In the genomic region with DNA sequence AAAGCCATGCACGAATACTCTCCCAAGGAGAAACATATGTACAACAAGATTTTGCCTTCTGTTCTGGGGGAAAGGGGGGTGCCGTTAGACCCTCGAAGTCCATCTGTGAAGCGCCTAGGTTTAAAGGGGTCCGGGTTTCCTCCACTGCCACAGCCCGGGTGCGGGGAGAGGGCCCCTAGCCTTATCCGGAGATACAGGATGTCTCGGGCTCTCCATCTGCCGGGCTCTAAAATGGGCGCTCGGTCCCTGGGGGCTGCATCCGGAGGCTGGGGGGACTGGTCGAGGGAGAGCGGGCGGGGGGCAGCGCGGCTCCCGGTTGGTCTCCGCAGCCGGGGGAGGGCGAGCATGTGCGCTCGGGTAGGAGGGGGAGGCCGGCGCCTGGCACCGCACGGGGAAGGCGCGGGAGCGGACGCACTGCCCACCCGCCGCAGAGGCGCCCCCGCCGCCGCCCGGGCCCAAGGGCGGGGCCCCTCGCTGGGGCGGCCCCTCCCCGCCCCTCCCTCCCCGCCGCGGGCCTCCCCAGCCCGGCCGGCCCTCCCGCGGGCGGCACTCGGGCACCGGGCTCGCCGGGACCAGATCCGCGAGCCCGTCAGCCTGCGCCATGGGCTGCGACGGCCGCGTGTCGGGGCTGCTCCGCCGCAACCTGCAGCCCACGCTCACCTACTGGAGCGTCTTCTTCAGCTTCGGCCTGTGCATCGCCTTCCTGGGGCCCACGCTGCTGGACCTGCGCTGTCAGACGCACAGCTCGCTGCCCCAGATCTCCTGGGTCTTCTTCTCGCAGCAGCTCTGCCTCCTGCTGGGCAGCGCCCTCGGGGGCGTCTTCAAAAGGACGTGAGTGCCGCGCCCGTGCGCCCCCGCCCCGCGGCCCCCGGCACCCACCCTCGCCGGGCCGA, we compare ENCODE assay signal across 9 cellular contexts.
A peak's percentile ranks its signal among the peaks of the same experiment; 100 is the strongest.
DNase-seq lines count a peak whose midpoint lies in the region; ATAC-seq, FAIRE-seq and TF ChIP-seq lines count a peak whose summit lies in the region.
"Had no signal": no experiment of that assay in that cellular context is flagged by ENCODE, and none has a peak within 500 bp of the region (broad histone marks: within the 10 kb centered on the region; RNA-seq: fewer than 3 reads in every experiment).

No MANE protein-coding gene starts in this region.

- no peak for DNase-seq in AG09319 (ENCODE audit: extremely low read depth, low read depth)
- no peak for DNase-seq in endothelial cell of umbilical vein (ENCODE audit: low read depth, low spot score)
- no peak for DNase-seq in NCI-H1048 (lab: John Stamatoyannopoulos, UW)

- H3K36me3 Mint-ChIP-seq in IgD-negative memory B cell = no peaks in the 10 kb centered on the region

- CTCF ChIA-PET in endothelial cell of umbilical vein (lab: Charles Lee) = interaction anchor here (0.9 to 2.0 kb wide), 4 partner anchors 14 to 39 kb away, joined by 3 to 19 read pairs (median 6); no protein-coding TSS in a partner anchor

- no peak for TF ChIP-seq POLR2A in endothelial cell of umbilical vein (IDR thresholded peaks at IDR 0.05; ENCODE audit: low read depth, low read length)

- no peaks in the 10 kb centered on the region for H3K9me1 ChIP-seq in endothelial cell of umbilical vein (replicated peaks; ENCODE audit: control insufficient read depth, extremely low read depth, insufficient read depth, low read length)

- H3K36me3 ChIP-seq in endothelial cell of umbilical vein (ENCODE audit: control insufficient read depth in 2 of 2, extremely low read depth in 1 of 2, insufficient read depth in 2 of 2, low read length in 2 of 2) (no peaks in the 10 kb centered on the region), neural cell (ENCODE audit: insufficient read depth, low read length) (no peaks in the 10 kb centered on the region)

- no peak for TF ChIP-seq RAD21 in neural cell (conservative IDR thresholded peaks at IDR 0.05)

- no peaks in the 10 kb centered on the region for H3K9me3 ChIP-seq in endothelial cell of umbilical vein (replicated peaks; ENCODE audit: control insufficient read depth, insufficient read depth, low read length)
- no peaks in the 10 kb centered on the region for H3K9me3 ChIP-seq in neural cell (ENCODE audit: low read length)

- no peaks in the 10 kb centered on the region for H3K4me1 ChIP-seq in endothelial cell of umbilical vein (ENCODE audit: control insufficient read depth, extremely low read depth, insufficient read depth, low read length)

- H3K79me2 ChIP-seq in endothelial cell of umbilical vein (ENCODE audit: control insufficient read depth, insufficient read depth, low read length) (no peaks in the 10 kb centered on the region), neural cell (replicated peaks; ENCODE audit: insufficient read depth, low read length) (no peaks in the 10 kb centered on the region)

- peak; percentile 10 for TF ChIP-seq CTCF in AG09319 (IDR thresholded peaks at IDR 0.05; ENCODE audit: low read depth, low read length)
- peak in 1 of 2 donors; percentile 37 for TF ChIP-seq CTCF in endothelial cell of umbilical vein (IDR thresholded peaks at IDR 0.05; ENCODE audit: extremely low read depth in 1 of 2, insufficient read depth in 1 of 2, low read depth in 1 of 2, low read length in 2 of 2)
- no peak for TF ChIP-seq CTCF in neural cell (IDR thresholded peaks at IDR 0.05; ENCODE audit: poor library complexity, severe bottlenecking)

- peaks cover 29% of the 10 kb centered on the region for H3K27me3 Mint-ChIP-seq in IgD-negative memory B cell

- dilution Hi-C loops in endothelial cell of umbilical vein (cut with MboI; ENCODE audit: extremely low pct_ligation_motif_present, low sequenced_read_pairs) = no loop called here

- peak overlapping the region; percentile 70 to 87 (median 80) for H3K4me3 Mint-ChIP-seq in IgD-negative memory B cell

- H3K9me2 ChIP-seq in neural cell (ENCODE audit: insufficient read depth, low read length) = no peaks in the 10 kb centered on the region

- H3K4me3 ChIP-seq in endothelial cell of umbilical vein (replicated peaks in 1 of 3; ENCODE audit: insufficient read depth in 1 of 3, low read depth in 1 of 3, low read length in 3 of 3) (no peak overlapping the region), neural cell (ENCODE audit: low read length) (peak overlapping the region; percentile 56)

- FAIRE-seq in endothelial cell of umbilical vein (lab: Jason Lieb, UNC) = no peak
- FAIRE-seq: colon had no signal

- no TSS peak for BruUV-seq in endothelial cell of umbilical vein (replicated peaks; lab: Mats Ljungman, UMichigan)

- no peak for TF ChIP-seq EP300 in neural cell (conservative IDR thresholded peaks at IDR 0.05; ENCODE audit: poor library complexity, severe bottlenecking)

- intact Hi-C loops in endothelial cell of umbilical vein (cut with micrococcal nuclease) = no loop called here

- H4K20me1 ChIP-seq in endothelial cell of umbilical vein (replicated peaks; ENCODE audit: control insufficient read depth, extremely low read depth, insufficient read depth, low read length) (no peaks in the 10 kb centered on the region), neural cell (ENCODE audit: insufficient read depth) (no peaks in the 10 kb centered on the region)

- no peak for ATAC-seq in HG02610 (IDR thresholded peaks at IDR 0.05; ENCODE audit: unreplicated experiment)
- ATAC-seq in HG03432 (IDR thresholded peaks at IDR 0.05; ENCODE audit: unreplicated experiment) = no peak
- no peak for ATAC-seq in GM18858 (IDR thresholded peaks at IDR 0.05; ENCODE audit: unreplicated experiment)

- H3K9me3 Mint-ChIP-seq in IgD-negative memory B cell = no peaks in the 10 kb centered on the region

- no peak overlapping the region for H3K4me2 ChIP-seq in endothelial cell of umbilical vein (ENCODE audit: insufficient read depth, low read length)
- H3K4me2 ChIP-seq in neural cell (ENCODE audit: low read length) = no peak overlapping the region

- H3K27ac Mint-ChIP-seq in IgD-negative memory B cell = no peak overlapping the region

- no peaks in the 10 kb centered on the region for H3F3A ChIP-seq in neural cell (ENCODE audit: insufficient read depth, low read length, poor library complexity, severe bottlenecking)

- H3K4me1 Mint-ChIP-seq in IgD-negative memory B cell = peaks cover 0 to 3% (median 0%) of the 10 kb centered on the region in 3 donors

- no peak overlapping the region for H3K27ac ChIP-seq in endothelial cell of umbilical vein (ENCODE audit: insufficient read depth, low read depth, low read length)
- no peak overlapping the region for H3K27ac ChIP-seq in neural cell (ENCODE audit: low read length)

- H3K27me3 ChIP-seq in endothelial cell of umbilical vein (ENCODE audit: control insufficient read depth in 2 of 2, insufficient read depth in 2 of 2, low read length in 2 of 2) (peaks cover 51 to 67% of the 10 kb centered on the region in 2 experiments), neural cell (ENCODE audit: insufficient read depth, low read depth, low read length) (peaks cover 66% of the 10 kb centered on the region)

- H3K9ac ChIP-seq in endothelial cell of umbilical vein (replicated peaks; ENCODE audit: extremely low read depth, insufficient read depth, low read length) = no peak overlapping the region
- no peak overlapping the region for H3K9ac ChIP-seq in neural cell (ENCODE audit: low read length)

- POLR2A ChIA-PET in endothelial cell of umbilical vein (lab: Charles Lee) = no interaction called here

- H2AFZ ChIP-seq in endothelial cell of umbilical vein (ENCODE audit: low read depth, low read length) (peak overlapping the region; percentile 44), neural cell (ENCODE audit: low read depth, low read length) (no peak overlapping the region)

TF ChIP-seq in endothelial cell of umbilical vein, 7 proteins besides CTCF, POLR2A, EP300 and RAD21:
- TF ChIP-seq, protein P1, sequence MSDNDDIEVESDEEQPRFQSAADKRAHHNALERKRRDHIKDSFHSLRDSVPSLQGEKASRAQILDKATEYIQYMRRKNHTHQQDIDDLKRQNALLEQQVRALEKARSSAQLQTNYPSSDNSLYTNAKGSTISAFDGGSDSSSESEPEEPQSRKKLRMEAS (IDR thresholded peaks at IDR 0.05; ENCODE audit: insufficient read depth, insufficient read length) = no peak
- TF ChIP-seq POLR2AphosphoS5 (IDR thresholded peaks at IDR 0.05; ENCODE audit: insufficient read depth, low read depth, low read length) (no peak), GATA2 (IDR thresholded peaks at IDR 0.05; ENCODE audit: insufficient read depth, insufficient read length, low read depth, low read length) (no peak), EZH2 (IDR thresholded peaks at IDR 0.05; ENCODE audit: borderline replicate concordance, low read depth, low read length, severe bottlenecking) (peak; percentile 99), MYC (IDR thresholded peaks at IDR 0.05; ENCODE audit: low read depth, low read length) (no peak)

TF ChIP-seq in neural cell, 6 proteins besides CTCF, POLR2A, EP300 and RAD21:
- TF ChIP-seq EZH2 (IDR thresholded peaks at IDR 0.05; ENCODE audit: borderline replicate concordance, insufficient read depth, low read length, poor library complexity, severe bottlenecking) (peak; percentile 23), MXI1 (conservative IDR thresholded peaks at IDR 0.05; ENCODE audit: poor library complexity, severe bottlenecking) (no peak)
- TF ChIP-seq, protein P2, sequence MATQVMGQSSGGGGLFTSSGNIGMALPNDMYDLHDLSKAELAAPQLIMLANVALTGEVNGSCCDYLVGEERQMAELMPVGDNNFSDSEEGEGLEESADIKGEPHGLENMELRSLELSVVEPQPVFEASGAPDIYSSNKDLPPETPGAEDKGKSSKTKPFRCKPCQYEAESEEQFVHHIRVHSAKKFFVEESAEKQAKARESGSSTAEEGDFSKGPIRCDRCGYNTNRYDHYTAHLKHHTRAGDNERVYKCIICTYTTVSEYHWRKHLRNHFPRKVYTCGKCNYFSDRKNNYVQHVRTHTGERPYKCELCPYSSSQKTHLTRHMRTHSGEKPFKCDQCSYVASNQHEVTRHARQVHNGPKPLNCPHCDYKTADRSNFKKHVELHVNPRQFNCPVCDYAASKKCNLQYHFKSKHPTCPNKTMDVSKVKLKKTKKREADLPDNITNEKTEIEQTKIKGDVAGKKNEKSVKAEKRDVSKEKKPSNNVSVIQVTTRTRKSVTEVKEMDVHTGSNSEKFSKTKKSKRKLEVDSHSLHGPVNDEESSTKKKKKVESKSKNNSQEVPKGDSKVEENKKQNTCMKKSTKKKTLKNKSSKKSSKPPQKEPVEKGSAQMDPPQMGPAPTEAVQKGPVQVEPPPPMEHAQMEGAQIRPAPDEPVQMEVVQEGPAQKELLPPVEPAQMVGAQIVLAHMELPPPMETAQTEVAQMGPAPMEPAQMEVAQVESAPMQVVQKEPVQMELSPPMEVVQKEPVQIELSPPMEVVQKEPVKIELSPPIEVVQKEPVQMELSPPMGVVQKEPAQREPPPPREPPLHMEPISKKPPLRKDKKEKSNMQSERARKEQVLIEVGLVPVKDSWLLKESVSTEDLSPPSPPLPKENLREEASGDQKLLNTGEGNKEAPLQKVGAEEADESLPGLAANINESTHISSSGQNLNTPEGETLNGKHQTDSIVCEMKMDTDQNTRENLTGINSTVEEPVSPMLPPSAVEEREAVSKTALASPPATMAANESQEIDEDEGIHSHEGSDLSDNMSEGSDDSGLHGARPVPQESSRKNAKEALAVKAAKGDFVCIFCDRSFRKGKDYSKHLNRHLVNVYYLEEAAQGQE (IDR thresholded peaks at IDR 0.05; ENCODE audit: borderline replicate concordance) = no peak
TF ChIP-seq in neural cell: peak in this region for 1.
